In genomic region chr10:31939797-31940708, GRCh38 we compare ENCODE assay signal across 12 cellular contexts. TPM values are rescaled to one million over a fixed set of nuclear protein-coding genes. Genes with fewer than 3 reads are reported as not detected.
DNase-seq lines count a peak whose midpoint lies in the region; ATAC-seq and TF ChIP-seq lines count a peak whose summit lies in the region.
"Had no signal": no experiment of that assay in that cellular context is flagged by ENCODE, and none has a peak within 500 bp of the region (broad histone marks: within the 10 kb centered on the region; RNA-seq: fewer than 3 reads in every experiment).

No MANE protein-coding gene starts in this region.

- H3K36me3 ChIP-seq in ACC112 (ENCODE audit: insufficient read depth, low read length) = no peaks in the 10 kb centered on the region
- no peaks in the 10 kb centered on the region for H3K36me3 ChIP-seq in lower lobe of right lung

- ATAC-seq in lower lobe of right lung = peak in 1 of 2 donors; percentile 69
- no peak for ATAC-seq in GM18868 (IDR thresholded peaks at IDR 0.05; ENCODE audit: unreplicated experiment)

- H3K27me3 ChIP-seq in ACC112 (ENCODE audit: insufficient read depth, low read length) (no peaks in the 10 kb centered on the region), lower lobe of right lung (ENCODE audit: low read depth) (no peaks in the 10 kb centered on the region)

- H3K79me2 ChIP-seq in ACC112 (ENCODE audit: control insufficient read depth, insufficient read depth, low read length, unreplicated experiment) = no peaks in the 10 kb centered on the region

- TF ChIP-seq CTCF in astrocyte of the spinal cord (IDR thresholded peaks at IDR 0.05; ENCODE audit: low read depth, low read length) (no peak), lower lobe of right lung (IDR thresholded peaks at IDR 0.05) (no peak), GM20000 (IDR thresholded peaks at IDR 0.05; ENCODE audit: extremely low read depth, missing control alignments) (no peak)

- H3K4me3 ChIP-seq in ACC112 (ENCODE audit: low read depth, low read length) (peak overlapping the region; percentile 36), astrocyte of the spinal cord (ENCODE audit: low read depth, low read length) (no peak overlapping the region), lower lobe of right lung (no peak overlapping the region)

- DNase-seq in M059J (ENCODE audit: low read depth) (peak; percentile 42), astrocyte of the spinal cord (ENCODE audit: low read depth, low spot score) (peak; percentile 27), lower lobe of right lung (no peak), AG20443 (ENCODE audit: low spot score) (no peak), GM20000 (ENCODE audit: low spot score) (no peak), NCI-H748 (lab: John Stamatoyannopoulos, UW; ENCODE audit: unreplicated experiment) (no peak)
- DNase-seq: activated CD8-positive, alpha-beta memory T cell treated with anti-CD3 and anti-CD28 coated beads for 24 hours; AML-193; cortex of kidney; Kasumi-1 had no signal

- intact Hi-C loops in lower lobe of right lung (cut with DNase I) = no loop called here

- in situ Hi-C loops in astrocyte of the spinal cord (cut with HindIII; ENCODE audit: low sequenced_read_pairs) = no loop called here

- no peaks in the 10 kb centered on the region for H3K9me3 ChIP-seq in lower lobe of right lung

- peak overlapping the region; percentile 39 for H2AFZ ChIP-seq in ACC112 (ENCODE audit: low read length, unreplicated experiment)

- H3K27ac ChIP-seq in ACC112 (ENCODE audit: low read depth, low read length) (peak overlapping the region; percentile 97), lower lobe of right lung (peak overlapping the region; percentile 0)

- peaks cover 53% of the 10 kb centered on the region for H3K4me1 ChIP-seq in ACC112 (ENCODE audit: control insufficient read depth, insufficient read depth, low read length, unreplicated experiment)
- peaks cover 17% of the 10 kb centered on the region for H3K4me1 ChIP-seq in lower lobe of right lung

RNA-seq across cellular contexts. Expression of gene ARHGAP12, which starts 11.4 kb away (rescaled TPM):
- 16.5 and 17.4 TPM in 2 replicates for total RNA-seq in M059J (2014; rRNA removed; shearing (Covaris generic))
- total RNA-seq in lower lobe of right lung = 29.8 TPM

Comparison
In these comparisons a context has a peak if more than half of its experiments do, and no peak if none do; other contexts are left out.
1. DNase-seq: peak in M059J (single experiment) and astrocyte of the spinal cord (single experiment); none in lower lobe of right lung (single experiment), AG20443 (single experiment), GM20000 (single experiment) and NCI-H748 (single experiment).